ENCODE assay signal across 26 cellular contexts in the genomic region with DNA sequence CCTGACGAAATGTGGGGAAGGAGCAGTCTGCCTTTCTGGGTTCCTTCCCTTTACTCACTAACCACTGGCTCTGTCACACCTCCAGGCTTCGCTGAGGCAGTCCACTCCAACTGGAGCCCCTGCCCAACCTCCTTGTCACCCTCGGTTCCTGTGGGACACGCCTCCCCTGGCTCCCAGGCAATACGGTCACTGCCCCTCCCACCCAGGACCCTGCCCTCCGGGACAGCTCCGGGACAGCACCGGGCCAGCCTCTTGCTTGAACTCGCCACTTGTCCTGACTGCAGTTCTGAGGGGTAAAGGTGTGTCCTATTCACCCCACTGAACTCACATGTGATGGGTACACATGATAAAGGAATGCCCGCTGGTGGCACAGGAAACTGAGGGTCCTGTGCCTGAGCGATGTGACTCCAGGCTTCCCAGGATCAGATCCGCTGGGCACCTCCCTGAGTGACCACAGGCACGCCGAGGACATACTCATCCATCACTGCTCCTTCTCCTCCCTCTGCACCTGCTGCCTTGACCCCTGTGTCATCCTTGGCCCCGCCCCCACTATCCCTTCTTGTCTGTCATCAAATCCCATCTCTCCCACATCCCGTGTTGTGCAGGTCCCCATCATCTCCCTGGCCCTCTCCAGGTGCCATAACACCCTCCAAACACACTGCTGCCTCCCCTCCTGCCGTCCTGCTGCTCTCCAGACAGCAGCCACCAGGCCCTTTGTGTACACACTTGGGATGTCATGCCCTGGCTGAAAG. TPM values are rescaled to one million over a fixed set of nuclear protein-coding genes. Genes with fewer than 3 reads are reported as not detected.
DNase-seq lines count a peak whose midpoint lies in the region; ATAC-seq and TF ChIP-seq lines count a peak whose summit lies in the region.
"Had no signal": no experiment of that assay in that cellular context is flagged by ENCODE, and none has a peak within 500 bp of the region (broad histone marks: within the 10 kb centered on the region; RNA-seq: fewer than 3 reads in every experiment).

No MANE protein-coding gene starts in this region.

- no peaks in the 10 kb centered on the region for H3K36me3 ChIP-seq in gastrocnemius medialis
- H3K36me3 ChIP-seq: ascending aorta, ovary, sigmoid colon had no signal

- H3K4me1 Mint-ChIP-seq in CD14-positive monocyte (peaks cover 25% of the 10 kb centered on the region), IgD-negative memory B cell (peaks cover 0 to 3% (median 0%) of the 10 kb centered on the region in 3 donors)
- peaks cover 22% of the 10 kb centered on the region for H3K4me1 Mint-ChIP-seq in activated CD4-positive, alpha-beta memory T cell treated with anti-CD3 and anti-CD28 coated beads, Interleukin-2, amount 10 ng/mL, durations not matched to agents 7 days and 5 days

- ATAC-seq in right cardiac atrium (no peak), gastrocnemius medialis (no peak), GM19351 (IDR thresholded peaks at IDR 0.05; ENCODE audit: unreplicated experiment) (no peak), GM21786 (IDR thresholded peaks at IDR 0.05; ENCODE audit: unreplicated experiment) (no peak)
- ATAC-seq: activated CD4-positive, alpha-beta T cell treated with anti-CD3 and anti-CD28 coated beads for 36 hours; activated naive CD4-positive, alpha-beta T cell treated with anti-CD3 and anti-CD28 coated beads, Interleukin-2, amount 50 U/mL, for 72 hours; activated T-cell treated with anti-CD3 and anti-CD28 coated beads, Interleukin-2, amount 50 U/mL, for 72 hours; HCT116; Panc1 had no signal

- peak; percentile 20 for DNase-seq in CD14-positive monocyte (ENCODE audit: low spot score)
- peak in 1 of 3 donors; percentile 42 for DNase-seq in right cardiac atrium
- DNase-seq in gastrocnemius medialis = no peak
- no peak for DNase-seq in activated CD4-positive, alpha-beta memory T cell treated with anti-CD3 and anti-CD28 coated beads, Interleukin-2, amount 10 ng/mL, durations not matched to agents 7 days and 5 days
- no peak for DNase-seq in stimulated activated CD4-positive, alpha-beta T cell treated with anti-CD3 and anti-CD28 coated beads, Interleukin-2, amount 100 ng/mL, for 48 hours
- DNase-seq: activated CD4-positive, alpha-beta T cell treated with anti-CD3 and anti-CD28 coated beads for 36 hours; activated T-cell treated with anti-CD3 and anti-CD28 coated beads, Interleukin-2, amount 50 U/mL, for 72 hours; CD4-positive, alpha-beta T cell; DMS153; foreskin melanocyte; islet precursor cell; naive B cell; NCI-H1105 treated with DMSO at 0.1 percent for 48 hours; NCI-H2107; NCI-H446 treated with DMSO at 0.1 percent for 48 hours; ovary; testis had no signal

- POLR2A ChIA-PET in activated CD4-positive, alpha-beta memory T cell treated with anti-CD3 and anti-CD28 coated beads, Interleukin-2, amount 10 ng/mL, durations not matched to agents 7 days and 5 days (lab: Charles Lee) = interaction anchor here (1.4 to 1.7 kb wide), 2 partner anchors 12 to 71 kb away, joined by 4 read pairs; no protein-coding TSS in a partner anchor

- in situ Hi-C loops in gastrocnemius medialis (cut with MboI; ENCODE audit: low sequenced_read_pairs in 4 of 4) = no loop called here

- H3K4me1 ChIP-seq in right cardiac atrium (ENCODE audit: control insufficient read depth, insufficient read depth, low read length) = peaks cover 3% of the 10 kb centered on the region
- H3K4me1 ChIP-seq in gastrocnemius medialis = peaks cover 11 to 28% of the 10 kb centered on the region in 2 donors

- 68% methylated on average over 17 of the region's 17 CpGs for WGBS in right cardiac atrium

- CTCF ChIA-PET in activated CD4-positive, alpha-beta memory T cell treated with anti-CD3 and anti-CD28 coated beads, Interleukin-2, amount 10 ng/mL, durations not matched to agents 7 days and 5 days (lab: Charles Lee) = no interaction called here

- H3K9me3 ChIP-seq in right cardiac atrium (ENCODE audit: control insufficient read depth, low read length) (no peaks in the 10 kb centered on the region), gastrocnemius medialis (no peaks in the 10 kb centered on the region)
- H3K9me3 ChIP-seq: ascending aorta, ovary, sigmoid colon, testis had no signal

- H3K27ac ChIP-seq in right cardiac atrium (ENCODE audit: low read length) = peak overlapping the region; percentile 46
- peak overlapping the region; percentile 93 to 99 (median 97) for H3K27ac ChIP-seq in gastrocnemius medialis
- H3K27ac ChIP-seq: ovary, testis had no signal

- H3K4me3 Mint-ChIP-seq in CD14-positive monocyte = no peak overlapping the region
- peak overlapping the region in 1 of 4 donors; percentile 33 for H3K4me3 Mint-ChIP-seq in IgD-negative memory B cell
- no peak overlapping the region for H3K4me3 Mint-ChIP-seq in activated CD4-positive, alpha-beta memory T cell treated with anti-CD3 and anti-CD28 coated beads, Interleukin-2, amount 10 ng/mL, durations not matched to agents 7 days and 5 days
- H3K4me3 Mint-ChIP-seq: activated CD4-positive, alpha-beta T cell treated with anti-CD3 and anti-CD28 coated beads for 36 hours; activated T-cell treated with anti-CD3 and anti-CD28 coated beads, Interleukin-2, amount 50 U/mL, for 72 hours; CD4-positive, alpha-beta T cell; T-helper 1 cell treated with Interleukin-12 subunit alpha and Interleukin-12 subunit beta and Interleukin-4 antibody, amounts not matched to agents 30 μg/mL and 1 μg/mL, for 36 hours had no signal

- no peak for TF ChIP-seq POLR2A in gastrocnemius medialis (IDR thresholded peaks at IDR 0.05)

- H3K36me3 Mint-ChIP-seq in CD14-positive monocyte = no peaks in the 10 kb centered on the region
- peaks cover 1% of the 10 kb centered on the region for H3K36me3 Mint-ChIP-seq in IgD-negative memory B cell
- H3K36me3 Mint-ChIP-seq in activated CD4-positive, alpha-beta memory T cell treated with anti-CD3 and anti-CD28 coated beads, Interleukin-2, amount 10 ng/mL, durations not matched to agents 7 days and 5 days (ENCODE audit: low read depth) = no peaks in the 10 kb centered on the region
- H3K36me3 Mint-ChIP-seq: activated naive CD4-positive, alpha-beta T cell treated with anti-CD3 and anti-CD28 coated beads, Interleukin-2, amount 50 U/mL, for 72 hours; naive B cell had no signal

- no peaks in the 10 kb centered on the region for H3K9me3 Mint-ChIP-seq in CD14-positive monocyte
- H3K9me3 Mint-ChIP-seq in IgD-negative memory B cell = no peaks in the 10 kb centered on the region
- H3K9me3 Mint-ChIP-seq in activated CD4-positive, alpha-beta memory T cell treated with anti-CD3 and anti-CD28 coated beads, Interleukin-2, amount 10 ng/mL, durations not matched to agents 7 days and 5 days = peaks cover 8% of the 10 kb centered on the region
- H3K9me3 Mint-ChIP-seq: activated naive CD4-positive, alpha-beta T cell treated with anti-CD3 and anti-CD28 coated beads, Interleukin-2, amount 50 U/mL, for 72 hours; activated T-cell treated with anti-CD3 and anti-CD28 coated beads, Interleukin-2, amount 50 U/mL, for 72 hours; CD4-positive, alpha-beta T cell; naive B cell had no signal

- H3K4me3 ChIP-seq in right cardiac atrium (ENCODE audit: low read length) (no peak overlapping the region), gastrocnemius medialis (no peak overlapping the region)
- H3K4me3 ChIP-seq: ascending aorta, ovary, sigmoid colon, testis had no signal

- intact Hi-C loops in CD14-positive monocyte (cut with micrococcal nuclease) (no loop called here), right cardiac atrium (cut with DNase I) (loop anchor here in 3 of 4 donors (5.0 kb wide), 2 partner anchors 66 to 71 kb away; a partner anchor contains a TSS), gastrocnemius medialis (cut with DNase I; ENCODE audit: low total_unique reads) (no loop called here)

- H3K27me3 ChIP-seq in right cardiac atrium (ENCODE audit: control insufficient read depth, insufficient read depth) (no peaks in the 10 kb centered on the region), gastrocnemius medialis (no peaks in the 10 kb centered on the region)
- H3K27me3 ChIP-seq: ascending aorta, ovary, sigmoid colon, testis had no signal

- H3K27ac Mint-ChIP-seq in CD14-positive monocyte = peak overlapping the region in 4 of 7 donors; percentile 6 to 74 (median 66)
- peak overlapping the region in 2 of 3 donors; percentile 57 to 74 for H3K27ac Mint-ChIP-seq in IgD-negative memory B cell
- H3K27ac Mint-ChIP-seq in activated CD4-positive, alpha-beta memory T cell treated with anti-CD3 and anti-CD28 coated beads, Interleukin-2, amount 10 ng/mL, durations not matched to agents 7 days and 5 days = no peak overlapping the region
- H3K27ac Mint-ChIP-seq: activated CD4-positive, alpha-beta T cell treated with anti-CD3 and anti-CD28 coated beads for 36 hours; activated naive CD4-positive, alpha-beta T cell treated with anti-CD3 and anti-CD28 coated beads, Interleukin-2, amount 50 U/mL, for 72 hours; activated T-cell treated with anti-CD3 and anti-CD28 coated beads, Interleukin-2, amount 50 U/mL, for 72 hours; CD4-positive, alpha-beta T cell; T-helper 1 cell treated with Interleukin-12 subunit alpha and Interleukin-12 subunit beta and Interleukin-4 antibody, amounts not matched to agents 30 μg/mL and 1 μg/mL, for 36 hours had no signal

- TF ChIP-seq CTCF in CD14-positive monocyte (IDR thresholded peaks at IDR 0.05) (no peak), gastrocnemius medialis (IDR thresholded peaks at IDR 0.05 in 4 of 5, conservative IDR thresholded peaks at IDR 0.05 in 1 of 5) (no peak)

- H3K27me3 Mint-ChIP-seq in CD14-positive monocyte (ENCODE audit: low read depth in 3 of 3) (peaks cover 0 to 3% (median 1%) of the 10 kb centered on the region in 3 donors), IgD-negative memory B cell (no peaks in the 10 kb centered on the region)
- H3K27me3 Mint-ChIP-seq in activated CD4-positive, alpha-beta memory T cell treated with anti-CD3 and anti-CD28 coated beads, Interleukin-2, amount 10 ng/mL, durations not matched to agents 7 days and 5 days = no peaks in the 10 kb centered on the region
- H3K27me3 Mint-ChIP-seq: activated CD4-positive, alpha-beta T cell treated with anti-CD3 and anti-CD28 coated beads for 36 hours; CD4-positive, alpha-beta T cell had no signal

RNA-seq across cellular contexts. Expression of a gene that starts 7.9 kb away (rescaled TPM):
- polyA plus RNA-seq in CD14-positive monocyte = under 1 TPM; 0.69 to 0.71 TPM
- 0.91 TPM for polyA plus RNA-seq in IgD-negative memory B cell
- total RNA-seq in right cardiac atrium = 1 to 10 TPM; 1.9 to 2.2 (median 2.2) TPM
- polyA plus RNA-seq in right cardiac atrium = 2.0 TPM
- total RNA-seq in gastrocnemius medialis = 1 to 10 TPM; 1.3 to 2.9 (median 2.1) TPM
- 1 to 10 TPM; 3.1 to 3.2 TPM for total RNA-seq in activated CD4-positive, alpha-beta memory T cell treated with anti-CD3 and anti-CD28 coated beads, Interleukin-2, amount 10 ng/mL, durations not matched to agents 7 days and 5 days
- total RNA-seq: ascending aorta had no signal

RNA-seq across cellular contexts. Expression of a gene that starts 55.0 kb away (rescaled TPM):
- polyA plus RNA-seq in CD14-positive monocyte = under 1 TPM in 1 of 2 donors, not detected in 1; 0.10 TPM
- 1.3 TPM for polyA plus RNA-seq in IgD-negative memory B cell
- total RNA-seq in right cardiac atrium = 1 to 10 TPM; 4.8 to 6.8 (median 5.7) TPM
- polyA plus RNA-seq in right cardiac atrium = 5.2 TPM
- total RNA-seq in gastrocnemius medialis = 10 to 100 TPM in 3 of 4 donors, 1 to 10 TPM in 1; 3.1 to 27.4 (median 15.9) TPM
- total RNA-seq in activated CD4-positive, alpha-beta memory T cell treated with anti-CD3 and anti-CD28 coated beads, Interleukin-2, amount 10 ng/mL, durations not matched to agents 7 days and 5 days = 1 to 10 TPM; 2.9 to 3.0 TPM

Comparison
In these comparisons a context has a peak if more than half of its experiments do, and no peak if none do; other contexts are left out.
1. intact Hi-C loops: an anchor here in right cardiac atrium (5.0 kb wide); none called in CD14-positive monocyte and gastrocnemius medialis.